9 cellular contexts compared by ENCODE assay signal in genomic region chr14:50318031-50318626, GRCh38. TPM values are rescaled to one million over a fixed set of nuclear protein-coding genes. Genes with fewer than 3 reads are reported as not detected.
DNase-seq lines count a peak whose midpoint lies in the region; ATAC-seq, FAIRE-seq and TF ChIP-seq lines count a peak whose summit lies in the region.
"Had no signal": no experiment of that assay in that cellular context is flagged by ENCODE, and none has a peak within 500 bp of the region (broad histone marks: within the 10 kb centered on the region; RNA-seq: fewer than 3 reads in every experiment).

No MANE protein-coding gene starts in this region.

- H3F3A ChIP-seq in GM23248 (ENCODE audit: insufficient read depth) = peaks cover 17% of the 10 kb centered on the region

- no peak overlapping the region for H2AFZ ChIP-seq in GM23248

- TF ChIP-seq CTCF in upper lobe of right lung (IDR thresholded peaks at IDR 0.05) = peak; percentile 68

- no peaks in the 10 kb centered on the region for H3K27me3 ChIP-seq in GM23248 (replicated peaks; ENCODE audit: insufficient read depth)
- no peaks in the 10 kb centered on the region for H3K27me3 ChIP-seq in upper lobe of right lung

- peak; percentile 86 for FAIRE-seq in A204.1 (lab: Jason Lieb, UNC)

- H3K36me3 ChIP-seq in GM23248 (ENCODE audit: low read depth) = no peaks in the 10 kb centered on the region
- H3K36me3 ChIP-seq in SK-N-MC (ENCODE audit: insufficient read depth, low read length) = peaks cover 9% of the 10 kb centered on the region
- H3K36me3 ChIP-seq in upper lobe of right lung = no peaks in the 10 kb centered on the region

- 46 to 54% methylated on average over 4 of the region's 4 CpGs for WGBS in GM23248 (ENCODE audit: low coverage in 1 of 2, low lambda C conversion rate in 2 of 2, missing lambda C conversion rate in 2 of 2), 2 experiments

- peaks cover 14% of the 10 kb centered on the region for H3K4me1 Mint-ChIP-seq in activated T-helper 17 cell treated with anti-CD3 and anti-CD28 coated beads, Interleukin-2, amount 50 U/mL, for 72 hours

- H3K4me3 Mint-ChIP-seq in activated T-helper 17 cell treated with anti-CD3 and anti-CD28 coated beads, Interleukin-2, amount 50 U/mL, for 72 hours = no peak overlapping the region
- H3K4me3 Mint-ChIP-seq: activated naive CD8-positive, alpha-beta T cell treated with anti-CD3 and anti-CD28 coated beads, Interleukin-2, amount 10 ng/mL, durations not matched to agents 7 days and 5 days had no signal

- no peaks in the 10 kb centered on the region for H4K20me1 ChIP-seq in GM23248 (ENCODE audit: insufficient read depth)

- no peaks in the 10 kb centered on the region for H3K27me3 Mint-ChIP-seq in activated T-helper 17 cell treated with anti-CD3 and anti-CD28 coated beads, Interleukin-2, amount 50 U/mL, for 72 hours
- H3K27me3 Mint-ChIP-seq: activated naive CD8-positive, alpha-beta T cell treated with anti-CD3 and anti-CD28 coated beads, Interleukin-2, amount 10 ng/mL, durations not matched to agents 7 days and 5 days had no signal

- peaks cover 24% of the 10 kb centered on the region for H3K4me1 ChIP-seq in GM23248 (ENCODE audit: insufficient read depth)
- peaks cover 18% of the 10 kb centered on the region for H3K4me1 ChIP-seq in upper lobe of right lung

- H3K9me3 Mint-ChIP-seq in activated T-helper 17 cell treated with anti-CD3 and anti-CD28 coated beads, Interleukin-2, amount 50 U/mL, for 72 hours = no peaks in the 10 kb centered on the region

- no peak for ATAC-seq in upper lobe of right lung
- ATAC-seq in activated T-helper 17 cell treated with anti-CD3 and anti-CD28 coated beads, Interleukin-2, amount 50 U/mL, for 72 hours (replicated peaks) = no peak

- no peak overlapping the region for H3K4me2 ChIP-seq in GM23248 (ENCODE audit: unreplicated experiment)

- peak; percentile 82 for DNase-seq in GM23248
- no peak for DNase-seq in SK-N-MC (ENCODE audit: low read depth, low spot score)
- DNase-seq in globus pallidus (ENCODE audit: low spot score) = peak; percentile 63
- no peak for DNase-seq in upper lobe of right lung
- no peak for DNase-seq in DMS79 treated with DMSO at 0.1 percent for 48 hours (lab: John Stamatoyannopoulos, UW)
- DNase-seq in NOMO-1 treated with dmso at 0.1 percent for 144 hours (lab: John Stamatoyannopoulos, UW; ENCODE audit: unreplicated experiment) = no peak
- DNase-seq: activated naive CD8-positive, alpha-beta T cell treated with anti-CD3 and anti-CD28 coated beads, Interleukin-2, amount 10 ng/mL, durations not matched to agents 7 days and 5 days had no signal

- no peaks in the 10 kb centered on the region for H3K9me2 ChIP-seq in GM23248 (ENCODE audit: insufficient read depth)

- H3K27ac Mint-ChIP-seq in activated T-helper 17 cell treated with anti-CD3 and anti-CD28 coated beads, Interleukin-2, amount 50 U/mL, for 72 hours = no peak overlapping the region
- H3K27ac Mint-ChIP-seq: activated naive CD8-positive, alpha-beta T cell treated with anti-CD3 and anti-CD28 coated beads, Interleukin-2, amount 10 ng/mL, durations not matched to agents 7 days and 5 days had no signal

- H3K9me3 ChIP-seq in GM23248 (ENCODE audit: low read depth) = no peaks in the 10 kb centered on the region
- H3K9me3 ChIP-seq in SK-N-MC (ENCODE audit: low read depth, low read length) = no peaks in the 10 kb centered on the region
- no peaks in the 10 kb centered on the region for H3K9me3 ChIP-seq in upper lobe of right lung

- H3K27ac ChIP-seq in GM23248 = no peak overlapping the region
- no peak overlapping the region for H3K27ac ChIP-seq in SK-N-MC
- H3K27ac ChIP-seq in upper lobe of right lung = no peak overlapping the region

- intact Hi-C loops in upper lobe of right lung (cut with DNase I) = no loop called here

- in situ Hi-C loops in GM23248 (cut with MboI) = no loop called here

- peaks cover 26% of the 10 kb centered on the region for H3K79me2 ChIP-seq in GM23248 (ENCODE audit: insufficient read depth)

- peaks cover 26% of the 10 kb centered on the region for H3K36me3 Mint-ChIP-seq in activated T-helper 17 cell treated with anti-CD3 and anti-CD28 coated beads, Interleukin-2, amount 50 U/mL, for 72 hours (ENCODE audit: low read depth)

- H3K4me3 ChIP-seq in GM23248 (no peak overlapping the region), SK-N-MC (no peak overlapping the region), upper lobe of right lung (no peak overlapping the region)

- H3K9ac ChIP-seq in GM23248 (no peak overlapping the region), SK-N-MC (ENCODE audit: insufficient read length) (peak overlapping the region; percentile 20)

RNA-seq across cellular contexts. Expression of gene DMAC2L, which starts 6.0 kb away (rescaled TPM):
- 4.4 and 7.8 TPM in 2 replicates for total RNA-seq in GM23248 (2014; rRNA removed; shearing (Covaris generic))
- 12.3 and 15.9 TPM in 2 replicates for polyA plus RNA-seq in GM23248 (2016; fragmentation: Nextera tagmentation; extraction: Ambion mirVana)
- 16.0 TPM for total RNA-seq in upper lobe of right lung
- total RNA-seq in activated T-helper 17 cell treated with anti-CD3 and anti-CD28 coated beads, Interleukin-2, amount 50 U/mL, for 72 hours = 10 to 100 TPM; 11.8 to 13.2 TPM

RNA-seq across cellular contexts. Expression of gene L2HGDH, which starts 6.1 kb away (rescaled TPM):
- total RNA-seq in GM23248 (2014; rRNA removed; shearing (Covaris generic)) = 1.3 and 2.6 TPM in 2 replicates
- polyA plus RNA-seq in GM23248 (2016; fragmentation: Nextera tagmentation; extraction: Ambion mirVana) = 1.8 and 2.0 TPM in 2 replicates
- total RNA-seq in upper lobe of right lung = 4.5 TPM
- total RNA-seq in activated T-helper 17 cell treated with anti-CD3 and anti-CD28 coated beads, Interleukin-2, amount 50 U/mL, for 72 hours = 10 to 100 TPM; 13.0 to 14.1 TPM

Comparison
In these comparisons a context has a peak if more than half of its experiments do, and no peak if none do; other contexts are left out.
1. DNase-seq: peak in GM23248 (single experiment) and globus pallidus (single experiment); none in SK-N-MC (single experiment), upper lobe of right lung (single experiment), DMS79 treated with DMSO at 0.1 percent for 48 hours (single experiment) and NOMO-1 treated with dmso at 0.1 percent for 144 hours (single experiment).